Comparison of ENCODE assay signal across 8 cellular contexts in the genomic region with DNA sequence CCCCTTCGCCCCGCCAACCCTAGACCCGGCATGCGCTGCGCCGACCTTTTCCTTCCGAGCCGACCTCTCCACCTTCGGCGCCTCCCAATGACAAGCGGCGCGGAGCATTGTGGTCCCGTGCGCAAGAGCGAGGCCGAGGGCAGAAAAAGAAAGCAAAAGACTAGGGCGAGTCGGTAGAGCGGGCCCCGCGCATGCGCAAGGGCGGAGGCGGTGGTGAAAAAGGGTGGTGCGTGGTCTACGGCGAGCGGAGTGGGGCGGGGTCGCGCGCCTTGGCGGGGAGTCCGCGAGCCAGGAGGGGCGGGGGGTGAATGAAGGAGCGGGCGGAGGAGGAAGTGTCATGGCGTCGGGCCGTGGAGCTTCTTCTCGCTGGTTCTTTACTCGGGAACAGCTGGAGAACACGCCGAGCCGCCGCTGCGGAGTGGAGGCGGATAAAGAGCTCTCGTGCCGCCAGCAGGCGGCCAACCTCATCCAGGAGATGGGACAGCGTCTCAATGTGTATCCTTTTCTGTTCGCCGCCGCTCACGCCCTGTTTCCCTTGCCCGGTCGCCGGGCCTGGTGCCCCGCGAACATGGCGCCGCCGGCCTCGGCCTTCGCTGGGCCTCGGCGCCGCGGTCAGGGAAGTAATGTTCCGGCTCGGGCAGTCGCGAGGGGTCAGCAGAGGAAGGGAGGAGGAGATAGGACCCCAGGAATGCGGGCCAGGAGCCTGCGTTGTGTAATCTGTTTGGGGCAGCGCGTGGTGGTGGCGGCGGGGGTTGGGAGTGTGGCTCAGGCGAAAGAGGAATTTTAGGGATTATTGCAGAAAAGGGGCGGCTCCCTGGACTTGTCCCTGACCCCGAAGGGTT. TPM values are rescaled to one million over a fixed set of nuclear protein-coding genes. Genes with fewer than 3 reads are reported as not detected.
DNase-seq lines count a peak whose midpoint lies in the region; ATAC-seq and TF ChIP-seq lines count a peak whose summit lies in the region.

A gene (plus strand): TSS at position 305 of the 842 bp plus-strand sequence. CDS start 33 bp downstream, at position 338.

- H3K36me3 Mint-ChIP-seq in activated T-cell treated with anti-CD3 and anti-CD28 coated beads, Interleukin-2, amount 50 U/mL, for 24 hours (ENCODE audit: low read depth) = peaks cover 52% of the 10 kb centered on the region

- no peaks in the 10 kb centered on the region for H3K27me3 Mint-ChIP-seq in activated T-cell treated with anti-CD3 and anti-CD28 coated beads, Interleukin-2, amount 50 U/mL, for 24 hours

- H3K27ac Mint-ChIP-seq in activated T-cell treated with anti-CD3 and anti-CD28 coated beads, Interleukin-2, amount 50 U/mL, for 24 hours = peak within 1 kb of the TSS; percentile 100

- ATAC-seq in GM21717 (IDR thresholded peaks at IDR 0.05; ENCODE audit: unreplicated experiment) = peak; percentile 87

- H3K4me3 Mint-ChIP-seq in activated T-cell treated with anti-CD3 and anti-CD28 coated beads, Interleukin-2, amount 50 U/mL, for 24 hours = peak within 1 kb of the TSS; percentile 97

- DNase-seq in DMS153 (lab: John Stamatoyannopoulos, UW) (peak; percentile 98), KBM-7 (peak; percentile 99), epithelial cell of proximal tubule (ENCODE audit: low read depth) (peak; percentile 81), mucosa of gallbladder (ENCODE audit: low spot score) (peak; percentile 100)
- peak; percentile 99 for DNase-seq in activated T-cell treated with anti-CD3 and anti-CD28 coated beads, Interleukin-2, amount 50 U/mL, for 24 hours
- peak; percentile 98 to 100 for DNase-seq in stimulated activated CD8-positive, alpha-beta memory T cell treated with anti-CD3 and anti-CD28 coated beads, Interleukin-4, amount 100 ng/mL, for 4 hours (ENCODE audit: low read depth in 2 of 2, low spot score in 1 of 2)

- H3K4me3 ChIP-seq in epithelial cell of proximal tubule (ENCODE audit: low read depth, low read length) = peak within 1 kb of the TSS; percentile 98

- in situ Hi-C loops in KBM-7 (cut with MboI; ENCODE audit: low pct_unique_long_range_greater_than_20kb, low sequenced_read_pairs) = no loop called here

- peaks cover 39% of the 10 kb centered on the region for H3K4me1 Mint-ChIP-seq in activated T-cell treated with anti-CD3 and anti-CD28 coated beads, Interleukin-2, amount 50 U/mL, for 24 hours (ENCODE audit: low read depth)

- no peaks in the 10 kb centered on the region for H3K9me3 Mint-ChIP-seq in activated T-cell treated with anti-CD3 and anti-CD28 coated beads, Interleukin-2, amount 50 U/mL, for 24 hours

- no peak for TF ChIP-seq CTCF in epithelial cell of proximal tubule (conservative IDR thresholded peaks at IDR 0.05; ENCODE audit: low read depth, low read length)

TF ChIP-seq in PFSK-1, 5 proteins besides CTCF, POLR2A, EP300 and RAD21:
- TF ChIP-seq, protein P1, sequence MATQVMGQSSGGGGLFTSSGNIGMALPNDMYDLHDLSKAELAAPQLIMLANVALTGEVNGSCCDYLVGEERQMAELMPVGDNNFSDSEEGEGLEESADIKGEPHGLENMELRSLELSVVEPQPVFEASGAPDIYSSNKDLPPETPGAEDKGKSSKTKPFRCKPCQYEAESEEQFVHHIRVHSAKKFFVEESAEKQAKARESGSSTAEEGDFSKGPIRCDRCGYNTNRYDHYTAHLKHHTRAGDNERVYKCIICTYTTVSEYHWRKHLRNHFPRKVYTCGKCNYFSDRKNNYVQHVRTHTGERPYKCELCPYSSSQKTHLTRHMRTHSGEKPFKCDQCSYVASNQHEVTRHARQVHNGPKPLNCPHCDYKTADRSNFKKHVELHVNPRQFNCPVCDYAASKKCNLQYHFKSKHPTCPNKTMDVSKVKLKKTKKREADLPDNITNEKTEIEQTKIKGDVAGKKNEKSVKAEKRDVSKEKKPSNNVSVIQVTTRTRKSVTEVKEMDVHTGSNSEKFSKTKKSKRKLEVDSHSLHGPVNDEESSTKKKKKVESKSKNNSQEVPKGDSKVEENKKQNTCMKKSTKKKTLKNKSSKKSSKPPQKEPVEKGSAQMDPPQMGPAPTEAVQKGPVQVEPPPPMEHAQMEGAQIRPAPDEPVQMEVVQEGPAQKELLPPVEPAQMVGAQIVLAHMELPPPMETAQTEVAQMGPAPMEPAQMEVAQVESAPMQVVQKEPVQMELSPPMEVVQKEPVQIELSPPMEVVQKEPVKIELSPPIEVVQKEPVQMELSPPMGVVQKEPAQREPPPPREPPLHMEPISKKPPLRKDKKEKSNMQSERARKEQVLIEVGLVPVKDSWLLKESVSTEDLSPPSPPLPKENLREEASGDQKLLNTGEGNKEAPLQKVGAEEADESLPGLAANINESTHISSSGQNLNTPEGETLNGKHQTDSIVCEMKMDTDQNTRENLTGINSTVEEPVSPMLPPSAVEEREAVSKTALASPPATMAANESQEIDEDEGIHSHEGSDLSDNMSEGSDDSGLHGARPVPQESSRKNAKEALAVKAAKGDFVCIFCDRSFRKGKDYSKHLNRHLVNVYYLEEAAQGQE (IDR thresholded peaks at IDR 0.05; ENCODE audit: insufficient read depth in 1 of 2, low read depth in 2 of 2, low read length in 2 of 2) = no peak; a peak in 1 of 4 replicates
- TF ChIP-seq SIN3A (IDR thresholded peaks at IDR 0.05; ENCODE audit: borderline replicate concordance, insufficient read depth, low read length) (peak; percentile 49; the same call in 1 of the 2 replicates), FOXP2 (optimal IDR thresholded peaks at IDR 0.05; ENCODE audit: borderline replicate concordance, extremely low read depth, extremely low read length, insufficient read depth) (peak; percentile 24), POLR2AphosphoS5 (IDR thresholded peaks at IDR 0.05; ENCODE audit: low read depth, low read length) (0 out of 2 replicates have a peak, but pooled peaks have one; percentile 17), TAF1 (IDR thresholded peaks at IDR 0.05; ENCODE audit: borderline replicate concordance, insufficient read depth, low read length) (peak; percentile 80; the same call in 1 of the 2 replicates)

RNA-seq across cellular contexts. Expression of the gene that starts here (rescaled TPM):
- polyA plus RNA-seq in PFSK-1 (2012; ENCODE audit: insufficient read length, low read depth) = 19.3 TPM
- 12.6 and 18.5 TPM in 2 replicates for total RNA-seq in epithelial cell of proximal tubule
- 40.1 TPM for total RNA-seq in mucosa of gallbladder

Comparison
In these comparisons a context has a peak if more than half of its experiments do, and no peak if none do; other contexts are left out.
1. Peak in every context shown above with its lines: DNase-seq, ATAC-seq and H3K4me3 ChIP-seq.